Comparison of ENCODE assay signal across 13 cellular contexts in genomic region chr16:83835972-83836566, GRCh38. TPM values are rescaled to one million over a fixed set of nuclear protein-coding genes. Genes with fewer than 3 reads are reported as not detected.
DNase-seq lines count a peak whose midpoint lies in the region; ATAC-seq and TF ChIP-seq lines count a peak whose summit lies in the region.
"Had no signal": no experiment of that assay in that cellular context is flagged by ENCODE, and none has a peak within 500 bp of the region (broad histone marks: within the 10 kb centered on the region; RNA-seq: fewer than 3 reads in every experiment).

No MANE protein-coding gene starts in this region.

- TF ChIP-seq CTCF in GM23338 (conservative IDR thresholded peaks at IDR 0.05; ENCODE audit: low read depth in 2 of 2), result no peak

- no peak overlapping the region for H3K4me3 Mint-ChIP-seq in GM23338
- H3K4me3 Mint-ChIP-seq: effector memory CD8-positive, alpha-beta T cell; nephron had no signal

- H3K4me2 ChIP-seq in GM23338, result no peak overlapping the region

- H3K27ac Mint-ChIP-seq in GM23338, result peak overlapping the region; percentile 72
- H3K27ac Mint-ChIP-seq: effector memory CD8-positive, alpha-beta T cell; nephron had no signal

- no peak overlapping the region for H3K4me3 ChIP-seq in ACC112 (ENCODE audit: low read depth, low read length)
- no peak overlapping the region for H3K4me3 ChIP-seq in GM23338

- no peaks in the 10 kb centered on the region for H3K36me3 ChIP-seq in ACC112 (ENCODE audit: insufficient read depth, low read length)
- H3K36me3 ChIP-seq in GM23338 (ENCODE audit: insufficient read depth), result no peaks in the 10 kb centered on the region

- H3K4me1 ChIP-seq in ACC112 (ENCODE audit: control insufficient read depth, insufficient read depth, low read length, unreplicated experiment) (peaks cover 13% of the 10 kb centered on the region), GM23338 (ENCODE audit: insufficient read depth) (peaks cover 40% of the 10 kb centered on the region)

- peaks cover 8% of the 10 kb centered on the region for H3K27me3 Mint-ChIP-seq in GM23338 (ENCODE audit: insufficient read depth, low read depth, poor library complexity)

- peaks cover 25% of the 10 kb centered on the region for H3K9me3 Mint-ChIP-seq in GM23338
- H3K9me3 Mint-ChIP-seq: effector memory CD8-positive, alpha-beta T cell had no signal

- no peaks in the 10 kb centered on the region for H3K9me2 ChIP-seq in GM23338 (ENCODE audit: insufficient read depth)

- peaks cover 60% of the 10 kb centered on the region for H3K4me1 Mint-ChIP-seq in GM23338
- H3K4me1 Mint-ChIP-seq: nephron had no signal

- H3K36me3 Mint-ChIP-seq in GM23338 (ENCODE audit: low read depth), result peaks cover 12% of the 10 kb centered on the region

- no peaks in the 10 kb centered on the region for H3F3A ChIP-seq in GM23338 (replicated peaks; ENCODE audit: low read depth)

- H4K20me1 ChIP-seq in GM23338 (replicated peaks; ENCODE audit: insufficient read depth), result no peaks in the 10 kb centered on the region

- H2AFZ ChIP-seq in ACC112 (ENCODE audit: low read length, unreplicated experiment) (peak overlapping the region; percentile 16), GM23338 (no peak overlapping the region)

- H3K27me3 ChIP-seq in ACC112 (ENCODE audit: insufficient read depth, low read length) (peaks cover 26% of the 10 kb centered on the region), GM23338 (ENCODE audit: insufficient read depth) (no peaks in the 10 kb centered on the region)

- H3K79me2 ChIP-seq in ACC112 (ENCODE audit: control insufficient read depth, insufficient read depth, low read length, unreplicated experiment) (no peaks in the 10 kb centered on the region), GM23338 (replicated peaks; ENCODE audit: insufficient read depth) (no peaks in the 10 kb centered on the region)

- DNase-seq in GM23338 (ENCODE audit: low spot score) (no peak), RKO (ENCODE audit: low spot score) (peak; percentile 62), fibroblast of peridontal ligament (ENCODE audit: extremely low read depth) (peak; percentile 88), T1000 (lab: John Stamatoyannopoulos, UW) (no peak), NCI-H1930 (lab: John Stamatoyannopoulos, UW) (no peak), D341Med (ENCODE audit: low spot score) (no peak)
- DNase-seq: activated CD8-positive, alpha-beta memory T cell treated with anti-CD3 and anti-CD28 coated beads for 24 hours; effector memory CD8-positive, alpha-beta T cell; H7; NCI-H2081 treated with DMSO at 0.1 percent for 48 hours had no signal

- H3K27ac ChIP-seq in ACC112 (ENCODE audit: low read depth, low read length) (peak overlapping the region; percentile 55), GM23338 (ENCODE audit: low read depth) (no peak overlapping the region)

- ATAC-seq in GM23338 (no peak), GM19452 (IDR thresholded peaks at IDR 0.05; ENCODE audit: unreplicated experiment) (no peak)
- ATAC-seq: effector memory CD8-positive, alpha-beta T cell had no signal

TF ChIP-seq in GM23338, 12 proteins besides CTCF, POLR2A, EP300 and RAD21:
- no peak for TF ChIP-seq CREB1 (CRISPR knock-in tag; IDR thresholded peaks at IDR 0.05; ENCODE audit: low read depth)
- no peak for TF ChIP-seq POLR2AphosphoS5 (IDR thresholded peaks at IDR 0.05; ENCODE audit: low read depth)
- no peak for TF ChIP-seq ZNF114 (CRISPR knock-in tag; IDR thresholded peaks at IDR 0.05)
- TF ChIP-seq EZH2phosphoT487 (IDR thresholded peaks at IDR 0.05; ENCODE audit: unreplicated experiment), result no peak
- no peak for TF ChIP-seq REST (IDR thresholded peaks at IDR 0.05; ENCODE audit: unreplicated experiment)

RNA-seq across cellular contexts. Expression of gene HSBP1, which starts 28.3 kb away (rescaled TPM):
- total RNA-seq in GM23338 (2014; rRNA removed; shearing (Covaris generic)), result 44.5 and 71.0 TPM in 2 replicates
- polyA plus RNA-seq in GM23338 (2016; fragmentation: Nextera tagmentation; extraction: Ambion mirVana), result 817 and 832 TPM in 2 replicates

Comparison
In these comparisons a context has a peak if more than half of its experiments do, and no peak if none do; other contexts are left out.
1. DNase-seq: peak in RKO (single experiment) and fibroblast of peridontal ligament (single experiment); none in GM23338 (single experiment), T1000 (single experiment), NCI-H1930 (0 of 2) and D341Med (single experiment).